In genomic region chr1:119675349-119676343, GRCh38 we compare ENCODE assay signal across 8 cellular contexts. TPM values are rescaled to one million over a fixed set of nuclear protein-coding genes. Genes with fewer than 3 reads are reported as not detected.
A peak's percentile ranks its signal among the peaks of the same experiment; 100 is the strongest.
DNase-seq lines count a peak whose midpoint lies in the region; ATAC-seq and TF ChIP-seq lines count a peak whose summit lies in the region.

No MANE protein-coding gene starts in this region.

- POLR2A ChIA-PET in activated CD4-positive, alpha-beta memory T cell treated with anti-CD3 and anti-CD28 coated beads for 36 hours (lab: Charles Lee): no interaction called here

- no peak overlapping the region for H3K4me3 Mint-ChIP-seq in activated CD4-positive, alpha-beta memory T cell treated with anti-CD3 and anti-CD28 coated beads for 36 hours

- H3K9me3 Mint-ChIP-seq in activated CD4-positive, alpha-beta memory T cell treated with anti-CD3 and anti-CD28 coated beads for 36 hours: no peaks in the 10 kb centered on the region

- intact Hi-C loops in activated CD4-positive, alpha-beta memory T cell treated with anti-CD3 and anti-CD28 coated beads for 36 hours (cut with micrococcal nuclease): loop anchor here (1.0 to 10.0 kb wide), 2 partner anchors 62 to 391 kb away; no protein-coding TSS in a partner anchor

- TF ChIP-seq CTCF in GM12873 (IDR thresholded peaks at IDR 0.05; ENCODE audit: insufficient read depth, low read depth, low read length, missing control alignments): peak; percentile 72

- H3K36me3 Mint-ChIP-seq in activated CD4-positive, alpha-beta memory T cell treated with anti-CD3 and anti-CD28 coated beads for 36 hours: no peaks in the 10 kb centered on the region

- no peaks in the 10 kb centered on the region for H3K4me1 Mint-ChIP-seq in activated CD4-positive, alpha-beta memory T cell treated with anti-CD3 and anti-CD28 coated beads for 36 hours (ENCODE audit: low read depth)

- H3K27ac Mint-ChIP-seq in activated CD4-positive, alpha-beta memory T cell treated with anti-CD3 and anti-CD28 coated beads for 36 hours: no peak overlapping the region

- CTCF ChIA-PET in activated CD4-positive, alpha-beta memory T cell treated with anti-CD3 and anti-CD28 coated beads for 36 hours (lab: Charles Lee): interaction anchor here (0.7 to 8.3 kb wide), 21 partner anchors 8 to 401 kb away, joined by 3 to 110 read pairs (median 4); no protein-coding TSS in a partner anchor

- peaks cover 4% of the 10 kb centered on the region for H3K27me3 Mint-ChIP-seq in activated CD4-positive, alpha-beta memory T cell treated with anti-CD3 and anti-CD28 coated beads for 36 hours

- peak; percentile 80 for DNase-seq in NCI-H748 (lab: John Stamatoyannopoulos, UW; ENCODE audit: unreplicated experiment)
- DNase-seq in activated CD4-positive, alpha-beta memory T cell treated with anti-CD3 and anti-CD28 coated beads for 36 hours: peak; percentile 71
- DNase-seq in effector CD4-positive, alpha-beta T cell: peak; percentile 29
- peak; percentile 89 to 93 for DNase-seq in lung microvascular endothelial cell (ENCODE audit: low read depth in 2 of 2)
- DNase-seq in stimulated activated CD8-positive, alpha-beta memory T cell treated with anti-CD3 and anti-CD28 coated beads, Interleukin-12 subunit alpha, Interleukin-12 subunit beta, amount 100 ng/mL, for 1 hour (ENCODE audit: low read depth): peak; percentile 53

- ATAC-seq in HG03520 (IDR thresholded peaks at IDR 0.05; ENCODE audit: unreplicated experiment): peak; percentile 72
- no peak for ATAC-seq in GM21360 (IDR thresholded peaks at IDR 0.05; ENCODE audit: unreplicated experiment)

RNA-seq across cellular contexts. Expression of gene ZNF697, which starts 27.6 kb away (rescaled TPM):
- total RNA-seq in activated CD4-positive, alpha-beta memory T cell treated with anti-CD3 and anti-CD28 coated beads for 36 hours: under 1 TPM; 0.62 to 0.68 TPM
- total RNA-seq in lung microvascular endothelial cell: 13.1 and 18.8 TPM in 2 replicates

RNA-seq across cellular contexts. Expression of gene PHGDH, which starts 36.1 kb away (rescaled TPM):
- total RNA-seq in activated CD4-positive, alpha-beta memory T cell treated with anti-CD3 and anti-CD28 coated beads for 36 hours: 100 to 1,000 TPM; 138 to 143 TPM
- 0.99 and 2.4 TPM in 2 replicates for total RNA-seq in lung microvascular endothelial cell

Comparison
In these comparisons a context has a peak if more than half of its experiments do, and no peak if none do; other contexts are left out.
1. DNase-seq: peak in every context shown above with its lines; median percentile 91 in lung microvascular endothelial cell; 80 in NCI-H748; 71 in activated CD4-positive, alpha-beta memory T cell treated with anti-CD3 and anti-CD28 coated beads for 36 hours; 53 in stimulated activated CD8-positive, alpha-beta memory T cell treated with anti-CD3 and anti-CD28 coated beads, Interleukin-12 subunit alpha, Interleukin-12 subunit beta, amount 100 ng/mL, for 1 hour; 29 in effector CD4-positive, alpha-beta T cell.
2. RNA of gene PHGDH, which starts 36.1 kb away (total RNA-seq): 138 to 143 TPM in activated CD4-positive, alpha-beta memory T cell treated with anti-CD3 and anti-CD28 coated beads for 36 hours; 0.99 to 2.4 TPM in lung microvascular endothelial cell; every median in the first group is over 10 times any median in the second.